Comparison of ENCODE assay signal across 8 cellular contexts in genomic region chr20:46757754-46758678, GRCh38. TPM values are rescaled to one million over a fixed set of nuclear protein-coding genes. Genes with fewer than 3 reads are reported as not detected.
DNase-seq lines count a peak whose midpoint lies in the region; ATAC-seq and TF ChIP-seq lines count a peak whose summit lies in the region.

No MANE protein-coding gene starts in this region.

- no peak overlapping the region for H2BK15ac ChIP-seq in H9 (ENCODE audit: low read depth, low read length)

- H2AFZ ChIP-seq in H9 (ENCODE audit: low read length): no peak overlapping the region

- no peak for ATAC-seq in HG02938 (IDR thresholded peaks at IDR 0.05; ENCODE audit: unreplicated experiment)

- H3K18ac ChIP-seq in H9 (ENCODE audit: insufficient read length, low read depth, low read length): no peak overlapping the region

- DNase-seq in AG10803 (ENCODE audit: low read depth) (peak; percentile 49), H9 (peak; percentile 66), NCI-H510A treated with DMSO at 0.1 percent for 48 hours (lab: John Stamatoyannopoulos, UW) (peak; percentile 60), midbrain (lab: John Stamatoyannopoulos, UW) (peak; percentile 50)
- DNase-seq in activated CD4-positive, alpha-beta T cell treated with anti-CD3 and anti-CD28 coated beads, Interleukin-2, amount 50 U/mL, for 24 hours (ENCODE audit: low read depth in 1 of 2, low spot score in 1 of 2): peak; percentile 26 to 40
- DNase-seq in effector CD8-positive, alpha-beta T cell (lab: John Stamatoyannopoulos, UW): peak; percentile 22
- DNase-seq in stimulated activated CD8-positive, alpha-beta memory T cell treated with anti-CD3 and anti-CD28 coated beads, Interleukin-7, amount 100 ng/mL, for 48 hours (ENCODE audit: extremely low read depth in 1 of 2, low read depth in 1 of 2): peak; percentile 9

- H3K4me1 Mint-ChIP-seq in H9: peaks cover 6 to 16% of the 10 kb centered on the region in 2 experiments

- no peaks in the 10 kb centered on the region for H3K79me1 ChIP-seq in H9 (ENCODE audit: insufficient read depth, low read depth, low read length, poor library complexity, severe bottlenecking)

- no peaks in the 10 kb centered on the region for H3K4me1 ChIP-seq in H9 (ENCODE audit: insufficient read depth, low read length)

- no peak overlapping the region for H4K5ac ChIP-seq in H9 (ENCODE audit: insufficient read length, low read depth, low read length)

- TF ChIP-seq CTCF in AG10803 (conservative IDR thresholded peaks at IDR 0.05; ENCODE audit: low read length) (peak; percentile 100), H9 (conservative IDR thresholded peaks at IDR 0.05) (peak; percentile 97)

- no peak overlapping the region for H4K91ac ChIP-seq in H9 (ENCODE audit: insufficient read length, low read depth, low read length)

- no peak overlapping the region for H3T11ph ChIP-seq in H9 (ENCODE audit: low read length)

- H2BK120ac ChIP-seq in H9 (ENCODE audit: low read depth, low read length, poor library complexity, severe bottlenecking): no peak overlapping the region

- H3K9me3 ChIP-seq in H9 (ENCODE audit: control insufficient read depth, low read depth, low read length): no peaks in the 10 kb centered on the region

- no peaks in the 10 kb centered on the region for H3K27me3 ChIP-seq in H9 (ENCODE audit: insufficient read depth, low read length)

- no CpG with 5 or more reads among the region's 17 CpGs for WGBS in H9 (ENCODE audit: extremely low coverage, insufficient read length, low lambda C conversion rate)

- H3K79me2 ChIP-seq in H9 (ENCODE audit: insufficient read depth, low read length): no peaks in the 10 kb centered on the region

- no peaks in the 10 kb centered on the region; the same call in 1 of the 2 replicates for H3K27me3 Mint-ChIP-seq in H9 (ENCODE audit: low read depth)

- no peak overlapping the region; a peak in 1 of 7 replicates for H3K27ac Mint-ChIP-seq in H9

- no peak overlapping the region for H3K4me2 ChIP-seq in H9 (ENCODE audit: insufficient read depth, insufficient read length, low read length)

- no peak overlapping the region for H3K56ac ChIP-seq in H9 (ENCODE audit: insufficient read length, low read depth, low read length)

- no peak overlapping the region for H2AK5ac ChIP-seq in H9 (ENCODE audit: insufficient read length, low read length)

- H3K9ac ChIP-seq in H9 (ENCODE audit: extremely low read depth, insufficient read length, low read length): no peak overlapping the region

- H3K14ac ChIP-seq in H9 (ENCODE audit: insufficient read depth, low read length): no peak overlapping the region

- H2BK20ac ChIP-seq in H9 (ENCODE audit: low read depth, low read length, poor library complexity, severe bottlenecking): no peak overlapping the region

- H2BK12ac ChIP-seq in H9 (ENCODE audit: insufficient read length, low read depth, low read length): no peak overlapping the region

- H3K4me3 ChIP-seq in AG10803 (ENCODE audit: low read length): no peak overlapping the region

- no peaks in the 10 kb centered on the region for H4K20me1 ChIP-seq in H9 (ENCODE audit: control insufficient read depth, insufficient read depth, insufficient read length)

- no peak overlapping the region for H2BK5ac ChIP-seq in H9 (ENCODE audit: insufficient read length, low read length)

- no peak overlapping the region for H3K4ac ChIP-seq in H9 (ENCODE audit: low read depth, low read length)

- no peak overlapping the region for H3K4me3 Mint-ChIP-seq in H9

- H3K36me3 Mint-ChIP-seq in H9 (ENCODE audit: insufficient read depth in 1 of 3, low read depth in 3 of 3): no peaks in the 10 kb centered on the region; a peak in 1 of 7 replicates

- H3K9me3 Mint-ChIP-seq in H9: no peaks in the 10 kb centered on the region; a peak in 1 of 5 replicates

- H3K23ac ChIP-seq in H9 (ENCODE audit: insufficient read length, low read depth, low read length): no peak overlapping the region

- H3K27ac ChIP-seq in H9 (ENCODE audit: insufficient read length, low read depth, low read length): no peak overlapping the region

- H4K8ac ChIP-seq in H9 (replicated peaks; ENCODE audit: insufficient read length, low read depth, low read length): no peak overlapping the region

- no peaks in the 10 kb centered on the region for H3K23me2 ChIP-seq in H9 (ENCODE audit: insufficient read length, low read depth, low read length, poor library complexity, severe bottlenecking)

RNA-seq across cellular contexts. Expression of gene SLC2A10, which starts 48.6 kb away (rescaled TPM):
- total RNA-seq in H9 (2021): 8.2 and 9.9 TPM in 2 replicates

Comparison
In these comparisons a context has a peak if more than half of its experiments do, and no peak if none do; other contexts are left out.
1. DNase-seq: peak in every context shown above with its lines; median percentile 66 in H9; 60 in NCI-H510A treated with DMSO at 0.1 percent for 48 hours; 50 in midbrain; 49 in AG10803; 33 in activated CD4-positive, alpha-beta T cell treated with anti-CD3 and anti-CD28 coated beads, Interleukin-2, amount 50 U/mL, for 24 hours; 22 in effector CD8-positive, alpha-beta T cell; 9 in stimulated activated CD8-positive, alpha-beta memory T cell treated with anti-CD3 and anti-CD28 coated beads, Interleukin-7, amount 100 ng/mL, for 48 hours.